ENCODE assay signal across 8 cellular contexts in the genomic region with DNA sequence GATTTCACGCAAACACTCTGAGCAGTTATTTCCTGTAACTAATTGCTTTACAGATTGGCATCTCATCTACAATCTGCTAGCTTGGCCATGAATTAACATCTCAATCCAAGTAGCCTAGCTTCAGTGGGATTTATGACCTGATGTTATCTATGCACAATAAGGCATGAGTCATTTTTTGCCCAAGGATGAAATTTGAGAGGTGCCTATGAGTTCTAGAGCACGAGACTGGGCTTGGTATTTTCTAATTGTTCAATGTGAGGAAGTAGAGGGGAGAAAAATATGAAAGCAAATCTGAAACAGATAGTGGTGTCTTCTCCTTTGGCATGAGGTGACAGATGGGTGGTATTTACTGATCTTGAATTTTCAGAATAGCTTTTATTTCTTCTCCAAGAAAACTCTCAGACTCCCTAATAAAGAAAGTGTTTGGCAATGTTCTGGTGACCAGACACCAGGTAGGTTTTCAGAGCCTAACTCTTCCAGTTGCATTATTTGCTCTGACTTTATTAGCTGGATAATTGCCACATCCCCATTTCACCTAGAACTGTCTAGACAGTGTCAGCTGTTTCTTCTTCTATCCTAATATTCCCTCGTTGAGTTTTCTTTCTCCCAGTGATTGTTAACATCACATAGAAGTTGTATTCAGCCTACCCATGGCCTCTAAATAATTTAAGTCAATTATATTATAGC.
DNase-seq lines count a peak whose midpoint lies in the region; ATAC-seq and TF ChIP-seq lines count a peak whose summit lies in the region.

No MANE protein-coding gene starts in this region.

- H3K4me3 ChIP-seq in Loucy (ENCODE audit: low read length, poor library complexity, severe bottlenecking) (no peak overlapping the region), SJSA1 (no peak overlapping the region), aorta (ENCODE audit: low read length in 2 of 2) (no peak overlapping the region)

- 55 to 67% methylated on average over 3 of the region's 3 CpGs for WGBS in aorta, 2 donors

- ATAC-seq in GM21526 (IDR thresholded peaks at IDR 0.05; ENCODE audit: low FRiP score, unreplicated experiment): no peak
- no peak for ATAC-seq in aorta (ENCODE audit: low FRiP score)
- ATAC-seq in HG02981 (IDR thresholded peaks at IDR 0.05; ENCODE audit: unreplicated experiment): no peak

- H3K9me3 ChIP-seq in Loucy (ENCODE audit: insufficient read depth, low read depth, low read length): no peaks in the 10 kb centered on the region
- H3K9me3 ChIP-seq in SJSA1 (replicated peaks): no peaks in the 10 kb centered on the region
- no peaks in the 10 kb centered on the region for H3K9me3 ChIP-seq in aorta (ENCODE audit: control insufficient read depth, low read length)

- H3K4me1 ChIP-seq in Loucy (ENCODE audit: insufficient read depth, low read length, poor library complexity, severe bottlenecking): peaks cover 21% of the 10 kb centered on the region
- peaks cover 16% of the 10 kb centered on the region for H3K4me1 ChIP-seq in SJSA1 (replicated peaks)
- peaks cover 2 to 5% of the 10 kb centered on the region in 2 donors for H3K4me1 ChIP-seq in aorta (ENCODE audit: control insufficient read depth in 1 of 2, insufficient read depth in 2 of 2, low read length in 2 of 2)

- H3K27ac ChIP-seq in SJSA1 (peak overlapping the region; percentile 20; the same call in 1 of the 2 replicates), aorta (ENCODE audit: low read depth in 1 of 2, low read length in 2 of 2) (peak overlapping the region in 1 of 2 donors; percentile 74)

- no peaks in the 10 kb centered on the region for H3K79me2 ChIP-seq in Loucy (ENCODE audit: insufficient read depth, low read length)

- H3K4me2 ChIP-seq in Loucy (ENCODE audit: low read depth, low read length, poor library complexity, severe bottlenecking): peak overlapping the region; percentile 46

- peak; percentile 95 for DNase-seq in DMS 273 (lab: John Stamatoyannopoulos, UW; ENCODE audit: unreplicated experiment)
- DNase-seq in SJSA1 (ENCODE audit: low read depth in 1 of 2, low spot score in 2 of 2): peak in 1 of 2 experiments; percentile 16
- peak; percentile 47 for DNase-seq in foreskin melanocyte
- no peak for DNase-seq in aorta
- DNase-seq in RPMI8226: no peak

- no peaks in the 10 kb centered on the region for H3K9me2 ChIP-seq in Loucy (replicated peaks; ENCODE audit: low read depth, low read length)

- H3F3A ChIP-seq in Loucy (ENCODE audit: low read depth): no peaks in the 10 kb centered on the region

- no peaks in the 10 kb centered on the region for H3K36me3 ChIP-seq in Loucy (ENCODE audit: insufficient read depth, low read length)
- H3K36me3 ChIP-seq in SJSA1: peaks cover 10% of the 10 kb centered on the region
- H3K36me3 ChIP-seq in aorta (ENCODE audit: control insufficient read depth in 1 of 2, insufficient read depth in 2 of 2, low read length in 1 of 2): peaks cover 10% of the 10 kb centered on the region in 2 donors

- no peak overlapping the region for H3K9ac ChIP-seq in Loucy (ENCODE audit: low read depth, low read length, poor library complexity, severe bottlenecking)

- no peak overlapping the region for H2AFZ ChIP-seq in Loucy (ENCODE audit: low read length)

- TF ChIP-seq CTCF in Loucy (conservative IDR thresholded peaks at IDR 0.05; ENCODE audit: low read length): no peak

- H4K20me1 ChIP-seq in Loucy (ENCODE audit: insufficient read depth, low read length, poor library complexity, severe bottlenecking): no peaks in the 10 kb centered on the region

- intact Hi-C loops in aorta (cut with DNase I): no loop called here

- no peaks in the 10 kb centered on the region for H3K27me3 ChIP-seq in Loucy (ENCODE audit: insufficient read depth, low read length, poor library complexity, severe bottlenecking)
- no peaks in the 10 kb centered on the region for H3K27me3 ChIP-seq in SJSA1 (replicated peaks)
- H3K27me3 ChIP-seq in aorta (ENCODE audit: control insufficient read depth in 1 of 2, insufficient read depth in 2 of 2, low read length in 1 of 2): no peaks in the 10 kb centered on the region

Comparison
In these comparisons a context has a peak if more than half of its experiments do, and no peak if none do; other contexts are left out.
1. DNase-seq: peak in DMS 273 (single experiment) and foreskin melanocyte (single experiment); none in aorta (0 of 2) and RPMI8226 (single experiment).